10 cellular contexts compared by ENCODE assay signal in the genomic region with DNA sequence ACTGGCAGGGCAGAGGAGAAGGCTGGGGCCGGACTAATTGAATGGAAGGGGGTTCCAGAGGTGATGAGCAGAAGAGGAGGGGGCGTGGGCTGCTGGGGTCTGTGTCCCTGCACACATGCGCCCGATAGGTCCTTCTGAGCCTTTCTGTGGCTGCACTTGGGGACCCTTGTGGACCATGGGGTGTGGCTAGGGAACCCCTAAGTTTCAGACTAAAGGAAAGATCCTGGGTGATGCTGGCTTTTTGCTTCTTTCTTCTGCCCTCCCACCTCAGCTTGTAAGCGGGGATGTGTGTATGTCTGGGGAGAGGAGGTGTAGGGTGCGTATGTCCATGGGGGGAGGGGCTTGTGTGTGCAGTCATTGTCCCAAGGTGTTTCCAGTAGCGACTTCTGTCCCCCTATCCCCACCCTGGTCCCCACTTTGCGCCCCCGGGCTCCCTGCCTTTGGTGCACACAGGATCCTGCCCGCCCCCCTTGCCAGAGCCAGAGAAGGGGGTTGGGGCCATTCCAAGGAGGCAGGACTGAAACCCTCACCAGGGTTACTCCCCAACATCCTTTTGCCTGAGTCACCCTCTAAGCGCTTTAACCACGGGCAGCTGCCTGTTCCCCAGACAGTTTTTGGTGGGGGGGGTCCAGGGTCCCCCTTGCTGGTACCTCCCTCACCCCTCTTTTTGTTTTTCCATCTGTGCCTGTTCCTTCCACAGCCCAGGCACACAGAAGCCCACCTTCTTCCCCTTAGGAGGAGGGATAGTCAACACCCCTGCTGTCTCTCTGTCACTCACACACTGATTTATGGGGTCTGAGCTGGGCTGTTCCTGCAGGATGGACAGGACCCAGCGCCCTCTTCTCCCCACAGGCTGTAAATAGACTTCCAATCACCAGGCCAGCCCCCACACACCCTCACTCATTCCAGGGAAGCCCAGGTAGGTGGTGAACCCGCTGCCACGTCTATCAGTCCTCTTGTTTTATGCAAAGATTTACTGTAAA.
DNase-seq lines count a peak whose midpoint lies in the region; ATAC-seq and TF ChIP-seq lines count a peak whose summit lies in the region.
"Had no signal": no experiment of that assay in that cellular context is flagged by ENCODE, and none has a peak within 500 bp of the region (broad histone marks: within the 10 kb centered on the region; RNA-seq: fewer than 3 reads in every experiment).

No MANE protein-coding gene starts in this region.

- no peak overlapping the region for H3K4ac ChIP-seq in mesendoderm (ENCODE audit: low read depth, low read length)

- CTCF ChIA-PET in HEK293T (lab: Yijun Ruan, JAX) (no interaction called here), OCI-LY7 (lab: Charles Lee; ENCODE audit: unreplicated experiment) (no interaction called here)

- no peak overlapping the region for H3K4me3 Mint-ChIP-seq in chondrocyte (ENCODE audit: unreplicated experiment)

- H2BK5ac ChIP-seq in mesendoderm (ENCODE audit: low read length) = no peak overlapping the region

- H3K36me3 Mint-ChIP-seq in chondrocyte (ENCODE audit: low read depth) = peaks cover under 1% of the 10 kb centered on the region

- no peak overlapping the region for H4K5ac ChIP-seq in mesendoderm (ENCODE audit: low read length)

- H3K4me2 ChIP-seq in mesendoderm (ENCODE audit: low read length) (peak overlapping the region; percentile 45), OCI-LY7 (ENCODE audit: low read length) (no peak overlapping the region)

- no peaks in the 10 kb centered on the region for H3K9me3 ChIP-seq in OCI-LY7 (ENCODE audit: low read length)

- no peak for ATAC-seq in GM19395 (IDR thresholded peaks at IDR 0.05; ENCODE audit: unreplicated experiment)
- no peak for ATAC-seq in GM21528 (IDR thresholded peaks at IDR 0.05; ENCODE audit: low FRiP score, unreplicated experiment)

- H3K56ac ChIP-seq in mesendoderm (ENCODE audit: low read length) = peak overlapping the region; percentile 69

- H2AK5ac ChIP-seq in mesendoderm (ENCODE audit: low read length) = no peak overlapping the region

- H2AFZ ChIP-seq in OCI-LY7 (ENCODE audit: low read length) = no peak overlapping the region

- TF ChIP-seq CTCF in chondrocyte (IDR thresholded peaks at IDR 0.05) (no peak), OCI-LY7 (conservative IDR thresholded peaks at IDR 0.05; ENCODE audit: low read length) (no peak)

- no peaks in the 10 kb centered on the region for H3K9me2 ChIP-seq in OCI-LY7 (ENCODE audit: insufficient read depth, low read length)

- peak; percentile 90 for DNase-seq in AG20443 (ENCODE audit: low spot score)
- DNase-seq in HEK293T (ENCODE audit: extremely low spot score) = no peak
- DNase-seq in chondrocyte (ENCODE audit: low spot score) = no peak
- peak; percentile 40 for DNase-seq in mesendoderm
- no peak for DNase-seq in NCI-H526 (lab: John Stamatoyannopoulos, UW)
- DNase-seq in OCI-LY7 (ENCODE audit: low spot score) = no peak
- DNase-seq: activated T-cell treated with anti-CD3 and anti-CD28 coated beads, Interleukin-2, amount 50 U/mL, for 1 hour; stimulated activated CD4-positive, alpha-beta T cell treated with anti-CD3 and anti-CD28 coated beads, Interleukin-12 subunit alpha, Interleukin-12 subunit beta, amount 100 ng/mL, for 4 hours had no signal

- WGBS in mesendoderm (ENCODE audit: extremely low coverage, insufficient coverage, low lambda C conversion rate) = no CpG with 5 or more reads among the region's 15 CpGs

- peaks cover 37% of the 10 kb centered on the region for H3K4me1 Mint-ChIP-seq in chondrocyte (ENCODE audit: low read depth)

- H3K4me1 ChIP-seq in mesendoderm (ENCODE audit: control insufficient read depth, low read depth, low read length) (peaks cover 2% of the 10 kb centered on the region), OCI-LY7 (ENCODE audit: insufficient read depth, low read length, poor library complexity, severe bottlenecking) (no peaks in the 10 kb centered on the region)

- no peak overlapping the region for H4K8ac ChIP-seq in mesendoderm (ENCODE audit: low read depth, low read length)

- H3K36me3 ChIP-seq in mesendoderm (ENCODE audit: control insufficient read depth, insufficient read depth, low read length) (no peaks in the 10 kb centered on the region), OCI-LY7 (ENCODE audit: insufficient read depth, low read length) (no peaks in the 10 kb centered on the region)

- peak overlapping the region; percentile 69 for H3K27ac Mint-ChIP-seq in chondrocyte (ENCODE audit: unreplicated experiment)

- intact Hi-C loops in OCI-LY7 (cut with micrococcal nuclease; ENCODE audit: unreplicated experiment) = no loop called here

- H2BK120ac ChIP-seq in mesendoderm (ENCODE audit: low read depth, low read length) = no peak overlapping the region

- H3K27ac ChIP-seq in mesendoderm (ENCODE audit: low read depth, low read length) (no peak overlapping the region), OCI-LY7 (ENCODE audit: low read depth, low read length, poor library complexity, severe bottlenecking) (no peak overlapping the region)

- H3K27me3 ChIP-seq in mesendoderm (ENCODE audit: insufficient read depth, low read length, poor library complexity) = no peaks in the 10 kb centered on the region

- POLR2A ChIA-PET in HEK293T (lab: Yijun Ruan, JAX) (interaction anchor here (2.1 kb wide), 1 partner anchor 48 kb away, joined by 5 read pairs; no protein-coding TSS in a partner anchor), OCI-LY7 (lab: Charles Lee) (no interaction called here)

- H2BK15ac ChIP-seq in mesendoderm (replicated peaks; ENCODE audit: low read depth) = no peak overlapping the region

- no peak overlapping the region for H3K18ac ChIP-seq in mesendoderm (ENCODE audit: low read length)

- H3K23ac ChIP-seq in mesendoderm (ENCODE audit: low read length) = no peak overlapping the region

- H3K79me2 ChIP-seq in mesendoderm (ENCODE audit: control insufficient read depth, insufficient read depth, low read length) = no peaks in the 10 kb centered on the region
- no peaks in the 10 kb centered on the region for H3K79me2 ChIP-seq in OCI-LY7 (ENCODE audit: insufficient read depth, low read depth, low read length)

- H3K9ac ChIP-seq in mesendoderm (ENCODE audit: low read length) = peak overlapping the region; percentile 54

- no peaks in the 10 kb centered on the region for H4K20me1 ChIP-seq in OCI-LY7 (ENCODE audit: insufficient read depth, low read length)

- H3K4me3 ChIP-seq in mesendoderm (ENCODE audit: low read length) (no peak overlapping the region), OCI-LY7 (ENCODE audit: low read depth, low read length, poor library complexity, severe bottlenecking) (no peak overlapping the region)

- no peaks in the 10 kb centered on the region for H3K79me1 ChIP-seq in mesendoderm (ENCODE audit: low read length)

- H3K9me3 Mint-ChIP-seq in chondrocyte (ENCODE audit: low read depth) = no peaks in the 10 kb centered on the region

- BruUV-seq in OCI-LY7 (replicated peaks; lab: Mats Ljungman, UMichigan) = no TSS peak

- H3K27me3 Mint-ChIP-seq in chondrocyte (ENCODE audit: low read depth) = no peaks in the 10 kb centered on the region

TF ChIP-seq in HEK293T, 16 proteins besides CTCF, POLR2A, EP300 and RAD21:
- TF ChIP-seq, protein P1, sequence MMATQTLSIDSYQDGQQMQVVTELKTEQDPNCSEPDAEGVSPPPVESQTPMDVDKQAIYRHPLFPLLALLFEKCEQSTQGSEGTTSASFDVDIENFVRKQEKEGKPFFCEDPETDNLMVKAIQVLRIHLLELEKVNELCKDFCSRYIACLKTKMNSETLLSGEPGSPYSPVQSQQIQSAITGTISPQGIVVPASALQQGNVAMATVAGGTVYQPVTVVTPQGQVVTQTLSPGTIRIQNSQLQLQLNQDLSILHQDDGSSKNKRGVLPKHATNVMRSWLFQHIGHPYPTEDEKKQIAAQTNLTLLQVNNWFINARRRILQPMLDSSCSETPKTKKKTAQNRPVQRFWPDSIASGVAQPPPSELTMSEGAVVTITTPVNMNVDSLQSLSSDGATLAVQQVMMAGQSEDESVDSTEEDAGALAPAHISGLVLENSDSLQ (IDR thresholded peaks at IDR 0.05) = peak; percentile 87
- TF ChIP-seq SUZ12 (IDR thresholded peaks at IDR 0.05) = no peak
- no peak for TF ChIP-seq TARDBP (IDR thresholded peaks at IDR 0.05)

Comparison
In these comparisons a context has a peak if more than half of its experiments do, and no peak if none do; other contexts are left out.
1. DNase-seq: peak in AG20443 (single experiment) and mesendoderm (single experiment); none in HEK293T (single experiment), chondrocyte (single experiment), NCI-H526 (0 of 2) and OCI-LY7 (single experiment).